ENCODE assay signal across 24 cellular contexts in the genomic region with DNA sequence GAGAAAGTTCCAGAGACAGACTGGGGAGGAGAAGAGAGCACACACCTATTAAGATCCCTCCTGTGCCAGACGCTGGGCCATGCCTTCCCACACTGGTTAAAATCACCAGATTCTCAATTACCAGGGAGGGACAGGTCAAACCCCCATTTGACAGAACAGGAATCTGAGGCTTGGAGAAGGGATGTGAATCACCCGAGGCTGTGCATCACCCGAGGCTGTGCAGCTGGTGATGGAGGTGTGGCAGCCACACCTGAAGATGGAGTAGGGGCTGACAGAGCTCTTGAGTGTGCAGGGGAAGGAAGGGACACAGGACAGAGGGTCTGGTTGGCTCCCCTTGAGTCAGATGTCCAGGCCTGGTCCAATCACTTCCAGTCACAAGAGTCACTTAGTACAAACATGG.
"Had no signal": no experiment of that assay in that cellular context is flagged by ENCODE, and none has a peak within 500 bp of the region (broad histone marks: within the 10 kb centered on the region; RNA-seq: fewer than 3 reads in every experiment).

No MANE protein-coding gene starts in this region.

- H3K9me3 ChIP-seq: colonic mucosa, esophagus squamous epithelium, prostate gland, sigmoid colon, thoracic aorta, tibial nerve, vagina had no signal

- H3K4me1 Mint-ChIP-seq: stimulated activated memory B cell treated with anti-CD40 and anti-IgM and Interleukin-4, amounts not matched to agents 10 μg/mL and 1 μg/mL and 100 μg/mL, for 72 hours had no signal

- H3K4me1 ChIP-seq: colonic mucosa, prostate gland had no signal

- H3K27ac ChIP-seq: colonic mucosa, esophagus squamous epithelium, prostate gland, sigmoid colon, thoracic aorta, tibial nerve, vagina had no signal

- ATAC-seq: left lobe of liver; naive thymus-derived CD4-positive, alpha-beta T cell; right cardiac atrium; stimulated activated memory B cell treated with anti-CD40 and anti-IgM and Interleukin-4, amounts not matched to agents 10 μg/mL and 1 μg/mL and 100 μg/mL, for 72 hours had no signal

- H3K9me3 Mint-ChIP-seq: dendritic cell treated with granulocyte-macrophage colony-stimulating factor and Interleukin-4, amounts not matched to agents 40 ng/mL and 50 ng/mL, for 4 days; nephron; stimulated activated memory B cell treated with anti-CD40 and anti-IgM and Interleukin-4, amounts not matched to agents 10 μg/mL and 1 μg/mL and 100 μg/mL, for 72 hours; stimulated activated naive CD8-positive, alpha-beta T cell treated with anti-CD3 and anti-CD28 coated beads, Interleukin-15, Interleukin-2, amounts not matched to agents 100 ng/mL and 50 ng/mL, for 24 hours had no signal

- H3K27ac Mint-ChIP-seq: dendritic cell treated with granulocyte-macrophage colony-stimulating factor and Interleukin-4, amounts not matched to agents 40 ng/mL and 50 ng/mL, for 4 days; naive thymus-derived CD4-positive, alpha-beta T cell; stimulated activated memory B cell treated with anti-CD40 and anti-IgM and Interleukin-4, amounts not matched to agents 10 μg/mL and 1 μg/mL and 100 μg/mL, for 72 hours; stimulated activated naive CD8-positive, alpha-beta T cell treated with anti-CD3 and anti-CD28 coated beads, Interleukin-15, Interleukin-2, amounts not matched to agents 100 ng/mL and 50 ng/mL, for 24 hours had no signal

- H3K4me3 ChIP-seq: colonic mucosa, esophagus squamous epithelium, prostate gland, sigmoid colon, thoracic aorta, tibial nerve, vagina had no signal

- H3K36me3 Mint-ChIP-seq: stimulated activated memory B cell treated with anti-CD40 and anti-IgM and Interleukin-4, amounts not matched to agents 10 μg/mL and 1 μg/mL and 100 μg/mL, for 72 hours had no signal

- H3K36me3 ChIP-seq: colonic mucosa, esophagus squamous epithelium, prostate gland, sigmoid colon, thoracic aorta, tibial nerve, vagina had no signal

- FAIRE-seq: endothelial cell of umbilical vein, frontal cortex, kidney had no signal

- H3K4me3 Mint-ChIP-seq: dendritic cell treated with granulocyte-macrophage colony-stimulating factor and Interleukin-4, amounts not matched to agents 40 ng/mL and 50 ng/mL, for 4 days; stimulated activated memory B cell treated with anti-CD40 and anti-IgM and Interleukin-4, amounts not matched to agents 10 μg/mL and 1 μg/mL and 100 μg/mL, for 72 hours; stimulated activated naive CD8-positive, alpha-beta T cell treated with anti-CD3 and anti-CD28 coated beads, Interleukin-15, Interleukin-2, amounts not matched to agents 100 ng/mL and 50 ng/mL, for 24 hours had no signal

- DNase-seq: colonic mucosa; effector memory CD4-positive, alpha-beta T cell; erythroblast; esophagus squamous epithelium; kidney; mesendoderm; midbrain; naive thymus-derived CD4-positive, alpha-beta T cell; nucleus accumbens; right cardiac atrium; sigmoid colon; stimulated activated CD4-positive, alpha-beta T cell treated with anti-CD3 and anti-CD28 coated beads, Interleukin-2, amount 100 ng/mL, for 24 hours; stimulated activated CD4-positive, alpha-beta T cell treated with anti-CD3 and anti-CD28 coated beads, Interleukin-4, amount 100 ng/mL, for 24 hours had no signal
